Comparison of ENCODE assay signal across 1 cellular context in the genomic region with DNA sequence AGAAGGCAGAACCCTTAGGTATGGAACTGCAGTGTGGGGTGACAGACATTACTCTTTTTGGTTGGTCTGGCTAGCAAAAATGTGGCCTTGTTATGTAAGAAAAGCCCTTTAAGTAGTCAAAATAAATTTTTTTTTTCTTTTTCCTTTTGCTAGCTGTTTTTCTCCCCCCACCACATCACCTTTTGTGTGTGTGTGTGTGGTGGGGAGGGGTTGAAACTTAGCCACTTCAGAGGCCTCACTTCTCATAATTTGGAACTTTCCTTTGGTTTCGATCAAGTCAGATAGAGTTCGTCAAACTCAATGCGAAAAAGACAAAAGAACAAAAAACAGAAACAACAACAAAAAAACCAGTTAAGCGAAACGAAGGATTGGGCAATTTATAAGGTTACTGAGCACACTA.
TF ChIP-seq lines count a peak whose summit lies in the region.

No MANE protein-coding gene starts in this region.

TF ChIP-seq in H1, 55 proteins besides CTCF, POLR2A, EP300 and RAD21:
- TF ChIP-seq ZNF274 (IDR thresholded peaks at IDR 0.05; ENCODE audit: borderline replicate concordance, extremely low read depth, low read length) (no peak), PHF8 (conservative IDR thresholded peaks at IDR 0.05; ENCODE audit: low read depth, low read length) (no peak), BRCA1 (IDR thresholded peaks at IDR 0.05; ENCODE audit: low read depth, low read length) (no peak), CTBP2 (IDR thresholded peaks at IDR 0.05; ENCODE audit: borderline replicate concordance, insufficient read depth, insufficient read length, low read length) (no peak), YY1 (IDR thresholded peaks at IDR 0.05; ENCODE audit: low read depth, low read length) (no peak), JUND (IDR thresholded peaks at IDR 0.05; ENCODE audit: low read length) (no peak), KDM5A (IDR thresholded peaks at IDR 0.05; ENCODE audit: low read length) (no peak), CHD2 (IDR thresholded peaks at IDR 0.05; ENCODE audit: low read length) (no peak), CBX5 (IDR thresholded peaks at IDR 0.05; ENCODE audit: low read depth, low read length) (no peak), EGR1 (IDR thresholded peaks at IDR 0.05; ENCODE audit: borderline replicate concordance, low read depth, low read length) (no peak), POU5F1 (IDR thresholded peaks at IDR 0.05; ENCODE audit: low read depth, low read length) (no peak), KDM4A (IDR thresholded peaks at IDR 0.05; ENCODE audit: low read depth, low read length, severe bottlenecking) (no peak), GTF2F1 (IDR thresholded peaks at IDR 0.05; ENCODE audit: borderline replicate concordance, low read depth, low read length) (no peak), RFX5 (IDR thresholded peaks at IDR 0.05; ENCODE audit: borderline replicate concordance, low read depth, low read length) (no peak)
- TF ChIP-seq, protein P1, sequence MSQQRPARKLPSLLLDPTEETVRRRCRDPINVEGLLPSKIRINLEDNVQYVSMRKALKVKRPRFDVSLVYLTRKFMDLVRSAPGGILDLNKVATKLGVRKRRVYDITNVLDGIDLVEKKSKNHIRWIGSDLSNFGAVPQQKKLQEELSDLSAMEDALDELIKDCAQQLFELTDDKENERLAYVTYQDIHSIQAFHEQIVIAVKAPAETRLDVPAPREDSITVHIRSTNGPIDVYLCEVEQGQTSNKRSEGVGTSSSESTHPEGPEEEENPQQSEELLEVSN (IDR thresholded peaks at IDR 0.05): no peak
- TF ChIP-seq, protein P2, sequence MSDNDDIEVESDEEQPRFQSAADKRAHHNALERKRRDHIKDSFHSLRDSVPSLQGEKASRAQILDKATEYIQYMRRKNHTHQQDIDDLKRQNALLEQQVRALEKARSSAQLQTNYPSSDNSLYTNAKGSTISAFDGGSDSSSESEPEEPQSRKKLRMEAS (IDR thresholded peaks at IDR 0.05): no peak
